Comparison of ENCODE assay signal across 1 cellular context in genomic region chr3:129690406-129690805, GRCh38.
TF ChIP-seq lines count a peak whose summit lies in the region.

No MANE protein-coding gene starts in this region.

TF ChIP-seq in WTC11, 78 proteins besides CTCF, POLR2A, EP300 and RAD21 (continued from another document):
- TF ChIP-seq SMAD3 (CRISPR knock-in tag; IDR thresholded peaks at IDR 0.05; ENCODE audit: borderline replicate concordance) (no peak), ZNF416 (CRISPR knock-in tag; IDR thresholded peaks at IDR 0.05) (no peak), NR3C1 (CRISPR knock-in tag; conservative IDR thresholded peaks at IDR 0.05; ENCODE audit: low read depth) (no peak), HMGXB4 (CRISPR knock-in tag; IDR thresholded peaks at IDR 0.05) (no peak), ATF3 (CRISPR knock-in tag; conservative IDR thresholded peaks at IDR 0.05) (no peak), NFYB (CRISPR knock-in tag; conservative IDR thresholded peaks at IDR 0.05; ENCODE audit: low read depth) (peak; percentile 39)
- TF ChIP-seq, protein P1, sequence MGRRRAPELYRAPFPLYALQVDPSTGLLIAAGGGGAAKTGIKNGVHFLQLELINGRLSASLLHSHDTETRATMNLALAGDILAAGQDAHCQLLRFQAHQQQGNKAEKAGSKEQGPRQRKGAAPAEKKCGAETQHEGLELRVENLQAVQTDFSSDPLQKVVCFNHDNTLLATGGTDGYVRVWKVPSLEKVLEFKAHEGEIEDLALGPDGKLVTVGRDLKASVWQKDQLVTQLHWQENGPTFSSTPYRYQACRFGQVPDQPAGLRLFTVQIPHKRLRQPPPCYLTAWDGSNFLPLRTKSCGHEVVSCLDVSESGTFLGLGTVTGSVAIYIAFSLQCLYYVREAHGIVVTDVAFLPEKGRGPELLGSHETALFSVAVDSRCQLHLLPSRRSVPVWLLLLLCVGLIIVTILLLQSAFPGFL (CRISPR knock-in tag; IDR thresholded peaks at IDR 0.05; ENCODE audit: borderline replicate concordance) = no peak
TF ChIP-seq in WTC11: peak in this region for 3.
